14 cellular contexts compared by ENCODE assay signal in the genomic region with DNA sequence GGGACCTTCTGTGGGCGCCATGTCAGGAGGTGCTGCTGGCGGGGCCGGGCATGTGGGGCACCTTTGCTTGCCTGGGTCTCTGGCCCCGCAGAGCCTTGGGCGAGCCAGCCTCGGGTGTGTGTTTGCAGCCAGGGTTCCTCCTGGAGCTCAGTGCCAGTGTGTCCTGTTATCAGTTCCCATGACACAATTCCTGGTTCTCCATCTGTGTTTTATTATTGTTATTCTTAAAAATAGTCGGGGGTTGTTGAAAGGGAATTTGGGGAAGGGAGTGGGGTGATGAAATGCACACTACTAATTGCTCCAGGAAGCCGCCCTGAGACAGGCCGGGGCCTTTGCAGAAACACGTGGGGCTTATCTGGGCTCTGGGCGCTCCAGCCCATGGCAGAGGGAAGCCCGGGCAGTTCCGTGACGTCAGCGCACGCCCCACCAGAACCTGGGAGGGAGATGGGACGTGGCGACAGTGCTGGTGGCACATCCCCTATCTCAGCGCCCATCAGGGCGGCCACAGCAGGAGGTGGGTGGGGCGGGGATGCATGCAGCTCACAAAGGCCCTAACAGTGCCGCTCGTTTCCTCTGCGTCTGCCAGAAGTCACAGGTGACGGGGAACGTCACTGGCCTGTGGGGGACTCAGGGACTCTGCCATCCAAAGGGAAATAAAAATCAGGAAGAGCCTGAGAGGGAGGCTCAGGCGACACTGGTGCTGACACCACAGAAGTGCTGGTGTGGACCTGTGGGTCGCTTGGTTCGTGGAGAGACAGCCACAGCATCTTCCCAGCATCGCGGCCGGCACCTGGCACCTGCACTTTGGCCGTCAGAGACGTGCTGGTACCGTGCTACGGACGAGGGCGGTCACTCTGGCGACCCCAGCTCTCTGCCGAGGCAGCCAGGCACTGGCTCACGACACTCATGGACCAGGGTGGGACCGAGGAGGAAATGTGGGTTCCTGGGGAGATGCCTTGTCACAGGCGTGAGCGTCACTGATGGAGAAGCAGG.
DNase-seq lines count a peak whose midpoint lies in the region; ATAC-seq and TF ChIP-seq lines count a peak whose summit lies in the region.
"Had no signal": no experiment of that assay in that cellular context is flagged by ENCODE, and none has a peak within 500 bp of the region (broad histone marks: within the 10 kb centered on the region; RNA-seq: fewer than 3 reads in every experiment).

No MANE protein-coding gene starts in this region.

- DNase-seq in breast epithelium (ENCODE audit: low spot score in 2 of 2): peak in 1 of 2 donors; percentile 52
- DNase-seq in mammary epithelial cell: no peak
- no peak for DNase-seq in activated naive CD8-positive, alpha-beta T cell treated with anti-CD3 and anti-CD28 coated beads for 36 hours
- DNase-seq in right lobe of liver: peak in 2 of 3 donors; percentile 42 to 58
- DNase-seq in upper lobe of left lung: peak; percentile 54 to 83
- DNase-seq in immature natural killer cell: no peak
- DNase-seq in MM.1S: no peak
- no peak for DNase-seq in uterus
- DNase-seq: activated gamma-delta T cell treated with Interleukin-2 at 50 U/mL for 16 hours, NCI-H446 treated with DMSO at 0.1 percent for 48 hours, SW 1271 had no signal

- peak overlapping the region; percentile 63 for H3K27ac Mint-ChIP-seq in activated naive CD8-positive, alpha-beta T cell treated with anti-CD3 and anti-CD28 coated beads for 36 hours
- peak overlapping the region in 1 of 6 donors; percentile 28 for H3K27ac Mint-ChIP-seq in immature natural killer cell
- H3K27ac Mint-ChIP-seq: mesothelial cell of epicardium had no signal

- in situ Hi-C loops in mammary epithelial cell (cut with MboI; ENCODE audit: low sequenced_read_pairs in 2 of 2): no loop called here

- TF ChIP-seq EP300 in upper lobe of left lung (IDR thresholded peaks at IDR 0.05): peak in 2 of 4 donors; percentile 86 to 87

- dilution Hi-C loops in mammary epithelial cell (cut with HindIII; ENCODE audit: low sequenced_read_pairs): no loop called here

- TF ChIP-seq POLR2A in breast epithelium (IDR thresholded peaks at IDR 0.05): no peak
- no peak for TF ChIP-seq POLR2A in right lobe of liver (IDR thresholded peaks at IDR 0.05)
- no peak for TF ChIP-seq POLR2A in upper lobe of left lung (IDR thresholded peaks at IDR 0.05)
- TF ChIP-seq POLR2A in uterus (IDR thresholded peaks at IDR 0.05): no peak

- no peaks in the 10 kb centered on the region for H3K9me3 Mint-ChIP-seq in activated naive CD8-positive, alpha-beta T cell treated with anti-CD3 and anti-CD28 coated beads for 36 hours
- no peaks in the 10 kb centered on the region for H3K9me3 Mint-ChIP-seq in immature natural killer cell
- H3K9me3 Mint-ChIP-seq: dendritic cell treated with granulocyte-macrophage colony-stimulating factor and Interleukin-4, amounts not matched to agents 40 ng/mL and 50 ng/mL, for 4 days; mesothelial cell of epicardium had no signal

- CTCF ChIA-PET in mammary epithelial cell (lab: Charles Lee; ENCODE audit: low non-redundant PET): no interaction called here

- H3K79me2 ChIP-seq in mammary epithelial cell (ENCODE audit: insufficient read depth, low read length) (no peaks in the 10 kb centered on the region), MM.1S (ENCODE audit: low read length) (no peaks in the 10 kb centered on the region)

- H3K9me2 ChIP-seq in MM.1S (replicated peaks; ENCODE audit: insufficient read depth, low read length): no peaks in the 10 kb centered on the region

- peak overlapping the region in 2 of 3 donors; percentile 20 to 45 for H3K4me3 ChIP-seq in breast epithelium
- no peak overlapping the region for H3K4me3 ChIP-seq in mammary epithelial cell (replicated peaks in 1 of 3; ENCODE audit: insufficient read depth in 1 of 3, low read depth in 2 of 3, low read length in 3 of 3)
- H3K4me3 ChIP-seq in right lobe of liver: no peak overlapping the region
- no peak overlapping the region for H3K4me3 ChIP-seq in upper lobe of left lung
- H3K4me3 ChIP-seq in MM.1S (ENCODE audit: low read length): no peak overlapping the region
- H3K4me3 ChIP-seq in uterus: no peak overlapping the region

- peaks cover 24% of the 10 kb centered on the region for H3K36me3 Mint-ChIP-seq in activated naive CD8-positive, alpha-beta T cell treated with anti-CD3 and anti-CD28 coated beads for 36 hours
- peaks cover 4 to 18% (median 8%) of the 10 kb centered on the region in 3 donors for H3K36me3 Mint-ChIP-seq in immature natural killer cell
- H3K36me3 Mint-ChIP-seq: mesothelial cell of epicardium had no signal

- no peak overlapping the region for H3K4me3 Mint-ChIP-seq in activated naive CD8-positive, alpha-beta T cell treated with anti-CD3 and anti-CD28 coated beads for 36 hours
- peak overlapping the region in 2 of 5 donors; percentile 15 to 29 for H3K4me3 Mint-ChIP-seq in immature natural killer cell
- H3K4me3 Mint-ChIP-seq: dendritic cell treated with granulocyte-macrophage colony-stimulating factor and Interleukin-4, amounts not matched to agents 40 ng/mL and 50 ng/mL, for 4 days; mesothelial cell of epicardium had no signal

- H3K4me1 Mint-ChIP-seq in activated naive CD8-positive, alpha-beta T cell treated with anti-CD3 and anti-CD28 coated beads for 36 hours: peaks cover 37% of the 10 kb centered on the region
- H3K4me1 Mint-ChIP-seq in immature natural killer cell: peaks cover 30 to 32% of the 10 kb centered on the region in 2 donors

- peak in 1 of 4 donors; percentile 19 for ATAC-seq in right lobe of liver
- ATAC-seq in upper lobe of left lung (ENCODE audit: low FRiP score in 2 of 2): peak; percentile 4 to 56
- ATAC-seq: HCT116 had no signal

- intact Hi-C loops in breast epithelium (cut with DNase I; ENCODE audit: low total_unique reads): loop anchor here (5.0 to 10.0 kb wide), 2 partner anchors 122 to 149 kb away; no protein-coding TSS in a partner anchor
- intact Hi-C loops in mammary epithelial cell (cut with micrococcal nuclease): loop anchor here (5.0 kb wide), 2 partner anchors 116 to 539 kb away; no protein-coding TSS in a partner anchor
- intact Hi-C loops in right lobe of liver (cut with DNase I): loop anchor here (5.0 kb wide), 1 partner anchor 144 kb away; no protein-coding TSS in a partner anchor
- intact Hi-C loops in uterus (cut with DNase I; ENCODE audit: low total_unique reads): no loop called here

- H3K9ac ChIP-seq in mammary epithelial cell (ENCODE audit: insufficient read depth, low read length) (no peak overlapping the region), MM.1S (ENCODE audit: low read length) (no peak overlapping the region)

- BruUV-seq in mammary epithelial cell (replicated peaks; lab: Mats Ljungman, UMichigan): no TSS peak

- H3K36me3 ChIP-seq in breast epithelium: no peaks in the 10 kb centered on the region
- H3K36me3 ChIP-seq in mammary epithelial cell (ENCODE audit: insufficient read depth, low read length): no peaks in the 10 kb centered on the region
- no peaks in the 10 kb centered on the region for H3K36me3 ChIP-seq in right lobe of liver
- peaks cover 0 to 29% (median 6%) of the 10 kb centered on the region in 4 donors for H3K36me3 ChIP-seq in upper lobe of left lung
- no peaks in the 10 kb centered on the region for H3K36me3 ChIP-seq in MM.1S (replicated peaks; ENCODE audit: insufficient read depth, low read length)
- H3K36me3 ChIP-seq in uterus: no peaks in the 10 kb centered on the region

- H2AFZ ChIP-seq in mammary epithelial cell (ENCODE audit: low read depth, low read length): no peak overlapping the region
- H2AFZ ChIP-seq in MM.1S (ENCODE audit: low read length): no peak overlapping the region

- no peaks in the 10 kb centered on the region for H4K20me1 ChIP-seq in mammary epithelial cell (ENCODE audit: insufficient read depth, low read length)
- H4K20me1 ChIP-seq in MM.1S (ENCODE audit: insufficient read depth, low read length): no peaks in the 10 kb centered on the region

- H3K27me3 Mint-ChIP-seq in activated naive CD8-positive, alpha-beta T cell treated with anti-CD3 and anti-CD28 coated beads for 36 hours: no peaks in the 10 kb centered on the region
- peaks cover 10 to 16% (median 14%) of the 10 kb centered on the region in 3 donors for H3K27me3 Mint-ChIP-seq in immature natural killer cell (ENCODE audit: low read depth in 3 of 3)

- WGBS in mammary epithelial cell (ENCODE audit: low coverage, missing lambda C conversion rate): 87% methylated on average over 15 of the region's 44 CpGs
- 75% methylated on average over 13 of the region's 44 CpGs for WGBS in right lobe of liver (ENCODE audit: insufficient coverage, low coverage, low lambda C conversion rate, missing lambda C conversion rate)
- 73% methylated on average over 37 to 42 of the region's 44 CpGs for WGBS in upper lobe of left lung, 2 donors

- H3K4me2 ChIP-seq in mammary epithelial cell (ENCODE audit: insufficient read depth, low read depth, low read length) (no peak overlapping the region), MM.1S (ENCODE audit: low read depth, low read length) (no peak overlapping the region)

- H3K27me3 ChIP-seq in breast epithelium (no peaks in the 10 kb centered on the region), mammary epithelial cell (ENCODE audit: insufficient read depth, low read length) (no peaks in the 10 kb centered on the region), right lobe of liver (no peaks in the 10 kb centered on the region), upper lobe of left lung (no peaks in the 10 kb centered on the region), MM.1S (replicated peaks; ENCODE audit: insufficient read depth, low read length) (no peaks in the 10 kb centered on the region), uterus (no peaks in the 10 kb centered on the region)

- H3K9me3 ChIP-seq in breast epithelium: no peaks in the 10 kb centered on the region
- H3K9me3 ChIP-seq in mammary epithelial cell (replicated peaks; ENCODE audit: insufficient read depth, low read length): peaks cover 11% of the 10 kb centered on the region
- H3K9me3 ChIP-seq in right lobe of liver: no peaks in the 10 kb centered on the region
- H3K9me3 ChIP-seq in upper lobe of left lung: no peaks in the 10 kb centered on the region
- no peaks in the 10 kb centered on the region for H3K9me3 ChIP-seq in MM.1S (replicated peaks; ENCODE audit: insufficient read depth, low read length)
- no peaks in the 10 kb centered on the region for H3K9me3 ChIP-seq in uterus

- TF ChIP-seq CTCF in breast epithelium (IDR thresholded peaks at IDR 0.05) (no peak), mammary epithelial cell (conservative IDR thresholded peaks at IDR 0.05 in 1 of 2, IDR thresholded peaks at IDR 0.05 in 1 of 2; ENCODE audit: extremely low read depth in 1 of 2, insufficient read depth in 1 of 2, low read depth in 1 of 2, low read length in 2 of 2) (no peak), right lobe of liver (IDR thresholded peaks at IDR 0.05) (no peak), upper lobe of left lung (IDR thresholded peaks at IDR 0.05) (no peak), MM.1S (IDR thresholded peaks at IDR 0.05; ENCODE audit: low read length) (no peak), uterus (IDR thresholded peaks at IDR 0.05) (no peak)

- H3F3A ChIP-seq in MM.1S (ENCODE audit: insufficient read depth, low read length): no peaks in the 10 kb centered on the region

- H3K4me1 ChIP-seq in breast epithelium: peaks cover 0 to 8% of the 10 kb centered on the region in 2 donors
- no peaks in the 10 kb centered on the region for H3K4me1 ChIP-seq in mammary epithelial cell (ENCODE audit: insufficient read depth, low read length)
- H3K4me1 ChIP-seq in right lobe of liver: no peaks in the 10 kb centered on the region
- H3K4me1 ChIP-seq in upper lobe of left lung: peaks cover 10 to 17% (median 14%) of the 10 kb centered on the region in 4 donors
- H3K4me1 ChIP-seq in MM.1S (ENCODE audit: low read length): no peaks in the 10 kb centered on the region
- H3K4me1 ChIP-seq in uterus: peaks cover 0 to 8% of the 10 kb centered on the region in 2 donors

- H3K27ac ChIP-seq in breast epithelium (no peak overlapping the region), mammary epithelial cell (ENCODE audit: insufficient read depth, low read depth, low read length) (no peak overlapping the region), right lobe of liver (no peak overlapping the region), upper lobe of left lung (peak overlapping the region; percentile 51 to 80 (median 72)), MM.1S (ENCODE audit: low read length) (no peak overlapping the region), uterus (no peak overlapping the region)

Comparison
In these comparisons a context has a peak if more than half of its experiments do, and no peak if none do; other contexts are left out.
1. H3K4me3 ChIP-seq: peak in breast epithelium (2 of 3); none in mammary epithelial cell (0 of 3), right lobe of liver (0 of 3), upper lobe of left lung (0 of 4), MM.1S (single experiment) and uterus (0 of 2).
2. DNase-seq: peak in right lobe of liver (2 of 3) and upper lobe of left lung (2 of 2); none in mammary epithelial cell (single experiment), activated naive CD8-positive, alpha-beta T cell treated with anti-CD3 and anti-CD28 coated beads for 36 hours (single experiment), immature natural killer cell (0 of 3), MM.1S (single experiment) and uterus (0 of 2).
3. H3K27ac ChIP-seq: peak in upper lobe of left lung (4 of 4); none in breast epithelium (0 of 2), mammary epithelial cell (single experiment), right lobe of liver (0 of 3), MM.1S (single experiment) and uterus (0 of 2).